Comparison of ENCODE assay signal across 9 cellular contexts in the genomic region with DNA sequence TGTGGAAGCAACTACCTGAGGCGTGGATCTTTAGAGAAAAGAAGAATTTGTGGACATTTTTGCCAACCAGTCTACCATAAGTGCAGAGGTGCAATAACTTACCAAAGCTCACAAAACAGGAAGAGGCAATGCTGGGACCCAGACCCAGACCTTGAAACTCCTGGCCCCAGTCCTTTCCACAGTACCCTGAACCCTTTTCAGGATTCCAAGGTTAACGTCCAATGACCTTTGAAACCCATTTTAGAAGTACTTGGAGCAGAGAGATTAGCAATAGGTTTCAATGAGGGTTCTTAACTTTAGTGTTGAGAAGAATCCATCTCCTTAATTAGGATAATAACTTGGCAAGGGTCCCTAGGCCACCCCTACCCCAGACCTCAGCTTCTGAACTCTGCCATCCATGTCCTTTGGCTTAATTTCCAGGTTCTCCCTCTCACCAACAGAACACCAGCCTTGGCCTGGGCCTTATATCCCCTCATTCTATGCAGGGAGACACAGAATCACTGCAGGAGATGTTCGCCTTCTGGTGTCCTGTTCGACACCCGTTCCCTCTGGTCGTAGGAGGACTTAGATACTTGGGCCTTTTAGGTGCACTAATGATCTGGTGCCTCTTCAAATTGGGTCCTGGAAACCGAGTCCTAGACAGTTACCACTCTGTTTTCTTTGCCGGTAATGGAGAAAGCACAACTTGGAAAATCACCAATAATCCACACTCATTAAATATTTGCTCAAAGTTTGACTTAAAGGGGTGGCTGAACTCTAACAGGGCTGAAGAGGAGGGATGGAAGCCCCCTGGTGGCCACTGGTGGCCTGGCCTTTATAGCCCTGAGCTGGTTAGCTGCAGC. TPM values are rescaled to one million over a fixed set of nuclear protein-coding genes. Genes with fewer than 3 reads are reported as not detected.
DNase-seq lines count a peak whose midpoint lies in the region; ATAC-seq, FAIRE-seq and TF ChIP-seq lines count a peak whose summit lies in the region.
"Had no signal": no experiment of that assay in that cellular context is flagged by ENCODE, and none has a peak within 500 bp of the region (broad histone marks: within the 10 kb centered on the region; RNA-seq: fewer than 3 reads in every experiment).

No MANE protein-coding gene starts in this region.

- H3K36me3 ChIP-seq in fibroblast of lung (ENCODE audit: control insufficient read depth, insufficient read depth, low read length) (no peaks in the 10 kb centered on the region), trophoblast cell (ENCODE audit: control insufficient read depth in 1 of 2, insufficient read depth in 2 of 2, low read length in 2 of 2) (no peaks in the 10 kb centered on the region)

- no peak overlapping the region for H4K12ac ChIP-seq in trophoblast cell (ENCODE audit: low read depth, low read length)

- no peak overlapping the region for H2BK5ac ChIP-seq in trophoblast cell (ENCODE audit: low read depth, low read length, poor library complexity)

- H3K27me3 ChIP-seq in fibroblast of lung (ENCODE audit: control insufficient read depth, insufficient read depth, low read length): no peaks in the 10 kb centered on the region
- no peaks in the 10 kb centered on the region for H3K27me3 ChIP-seq in trophoblast cell (ENCODE audit: insufficient read depth, low read length)

- no peak overlapping the region for H3K4ac ChIP-seq in trophoblast cell (ENCODE audit: low read depth, low read length)

- no peak for FAIRE-seq in GM12891 (lab: Jason Lieb, UNC)
- no peak for FAIRE-seq in urothelium cell line (lab: Jason Lieb, UNC)

- no peak overlapping the region for H3K18ac ChIP-seq in trophoblast cell (ENCODE audit: low read length)

- H2AFZ ChIP-seq in fibroblast of lung (ENCODE audit: low read length): no peak overlapping the region
- H2AFZ ChIP-seq in trophoblast cell (ENCODE audit: insufficient read depth, low read length, poor library complexity): no peak overlapping the region

- no peak overlapping the region for H4K91ac ChIP-seq in trophoblast cell (ENCODE audit: low read depth, low read length)

- peak; percentile 46 for ATAC-seq in HG02943 (IDR thresholded peaks at IDR 0.05; ENCODE audit: low read depth, unreplicated experiment)

- no peaks in the 10 kb centered on the region for H3K9me3 ChIP-seq in fibroblast of lung (ENCODE audit: control insufficient read depth, insufficient read depth, low read depth, low read length)
- no peaks in the 10 kb centered on the region for H3K9me3 ChIP-seq in trophoblast cell (ENCODE audit: insufficient read depth, low read depth, low read length)

- no peak overlapping the region for H3K14ac ChIP-seq in trophoblast cell (ENCODE audit: low read length)

- no peak overlapping the region for H2BK12ac ChIP-seq in trophoblast cell (ENCODE audit: low read length)

- no peak overlapping the region for H3K4me2 ChIP-seq in fibroblast of lung (ENCODE audit: extremely low read depth, insufficient read depth, low read length)
- no peak overlapping the region for H3K4me2 ChIP-seq in trophoblast cell (ENCODE audit: low read length)

- H3K27ac ChIP-seq in fibroblast of lung (ENCODE audit: insufficient read depth, low read length) (no peak overlapping the region), trophoblast cell (ENCODE audit: low read depth, low read length) (no peak overlapping the region)

- no peaks in the 10 kb centered on the region for H4K20me1 ChIP-seq in fibroblast of lung (ENCODE audit: control insufficient read depth, extremely low read depth, insufficient read depth, low read length)

- no CpG with 5 or more reads among the region's 8 CpGs for WGBS in trophoblast cell (ENCODE audit: extremely low coverage, insufficient coverage, insufficient read length)

- H3K79me1 ChIP-seq in trophoblast cell (ENCODE audit: low read length): no peaks in the 10 kb centered on the region

- H3K23ac ChIP-seq in trophoblast cell (ENCODE audit: low read length): no peak overlapping the region

- no peak overlapping the region for H2BK120ac ChIP-seq in trophoblast cell (ENCODE audit: insufficient read depth, low read length, poor library complexity)

- no peaks in the 10 kb centered on the region for H3K79me2 ChIP-seq in fibroblast of lung (ENCODE audit: control insufficient read depth, insufficient read depth, low read length)
- no peaks in the 10 kb centered on the region for H3K79me2 ChIP-seq in trophoblast cell (ENCODE audit: control insufficient read depth, insufficient read depth, low read length, poor library complexity)

- H3K4me3 ChIP-seq in fibroblast of lung (replicated peaks in 1 of 4; ENCODE audit: control extremely low read depth in 1 of 4, insufficient read depth in 1 of 4, low read depth in 3 of 4, low read length in 4 of 4): no peak overlapping the region
- H3K4me3 ChIP-seq in trophoblast cell (ENCODE audit: low read depth, low read length): no peak overlapping the region

- peak; percentile 55 for DNase-seq in 8988T
- peak; percentile 31 for DNase-seq in GM12891 (ENCODE audit: insufficient read length, low spot score)
- DNase-seq in NCI-H526 treated with DMSO at 0.1 percent for 48 hours (lab: John Stamatoyannopoulos, UW): peak; percentile 20
- peak; percentile 67 for DNase-seq in activated CD8-positive, alpha-beta memory T cell treated with anti-CD3 and anti-CD28 coated beads, Interleukin-2, amount 50 U/mL, for 4 hours
- peak; percentile 9 to 62 for DNase-seq in fibroblast of lung (ENCODE audit: low read depth in 2 of 2)
- peak; percentile 44 to 67 for DNase-seq in trophoblast cell
- DNase-seq in urothelium cell line (ENCODE audit: low spot score): peak; percentile 71
- DNase-seq: naive B cell had no signal

- no peak overlapping the region for H4K8ac ChIP-seq in trophoblast cell (ENCODE audit: low read depth, low read length)

- no peak overlapping the region for H2AK5ac ChIP-seq in trophoblast cell (ENCODE audit: low read length)

- TF ChIP-seq CTCF in fibroblast of lung (conservative IDR thresholded peaks at IDR 0.05 in 1 of 2, IDR thresholded peaks at IDR 0.05 in 1 of 2; ENCODE audit: low read depth in 1 of 2, low read length in 2 of 2): peak; percentile 79 to 92

- TF ChIP-seq POLR2A in GM12891 (IDR thresholded peaks at IDR 0.05; ENCODE audit: low read depth, low read length): no peak

- H3K4me1 ChIP-seq in fibroblast of lung (ENCODE audit: control insufficient read depth, extremely low read depth, insufficient read depth, low read length): no peaks in the 10 kb centered on the region
- no peaks in the 10 kb centered on the region for H3K4me1 ChIP-seq in trophoblast cell (ENCODE audit: control insufficient read depth in 1 of 2, insufficient read depth in 2 of 2, low read length in 2 of 2)

- H3K9ac ChIP-seq in fibroblast of lung (ENCODE audit: insufficient read depth, low read length) (no peak overlapping the region), trophoblast cell (ENCODE audit: low read length) (peak overlapping the region; percentile 43)

TF ChIP-seq in GM12891, 5 proteins besides CTCF, POLR2A, EP300 and RAD21:
- TF ChIP-seq PAX5 (IDR thresholded peaks at IDR 0.05; ENCODE audit: insufficient read depth, low read length, severe bottlenecking) (no peak), POU2F2 (IDR thresholded peaks at IDR 0.05; ENCODE audit: low read depth, low read length) (no peak), POLR2AphosphoS5 (IDR thresholded peaks at IDR 0.05; ENCODE audit: low read depth, low read length) (no peak), TAF1 (IDR thresholded peaks at IDR 0.05; ENCODE audit: low read depth, low read length) (no peak), SPI1 (IDR thresholded peaks at IDR 0.05; ENCODE audit: low read depth, low read length) (no peak)

RNA-seq across cellular contexts. Expression of a gene that starts 40.6 kb away (rescaled TPM):
- polyA plus RNA-seq in GM12891 (2012; ENCODE audit: low read depth, missing spikeins): not detected
- 0.17 and 0.26 TPM in 2 replicates for total RNA-seq in fibroblast of lung
- polyA plus RNA-seq in fibroblast of lung: 0.10 and 0.15 TPM in 2 replicates
- polyA plus RNA-seq in fibroblast of lung (2012): 0.13 and 0.16 TPM in 2 replicates
- not detected in 2 replicates for polyA minus RNA-seq in fibroblast of lung (ENCODE audit: low replicate concordance)
- polyA plus RNA-seq in trophoblast cell (2013): 1.2 and 1.4 TPM in 2 replicates

Comparison
In these comparisons a context has a peak if more than half of its experiments do, and no peak if none do; other contexts are left out.
1. DNase-seq: peak in every context shown above with its lines; median percentile 71 in urothelium cell line; 67 in activated CD8-positive, alpha-beta memory T cell treated with anti-CD3 and anti-CD28 coated beads, Interleukin-2, amount 50 U/mL, for 4 hours; 56 in trophoblast cell; 55 in 8988T; 36 in fibroblast of lung; 31 in GM12891; 20 in NCI-H526 treated with DMSO at 0.1 percent for 48 hours.